Comparison of ENCODE assay signal across 12 cellular contexts in the genomic region with DNA sequence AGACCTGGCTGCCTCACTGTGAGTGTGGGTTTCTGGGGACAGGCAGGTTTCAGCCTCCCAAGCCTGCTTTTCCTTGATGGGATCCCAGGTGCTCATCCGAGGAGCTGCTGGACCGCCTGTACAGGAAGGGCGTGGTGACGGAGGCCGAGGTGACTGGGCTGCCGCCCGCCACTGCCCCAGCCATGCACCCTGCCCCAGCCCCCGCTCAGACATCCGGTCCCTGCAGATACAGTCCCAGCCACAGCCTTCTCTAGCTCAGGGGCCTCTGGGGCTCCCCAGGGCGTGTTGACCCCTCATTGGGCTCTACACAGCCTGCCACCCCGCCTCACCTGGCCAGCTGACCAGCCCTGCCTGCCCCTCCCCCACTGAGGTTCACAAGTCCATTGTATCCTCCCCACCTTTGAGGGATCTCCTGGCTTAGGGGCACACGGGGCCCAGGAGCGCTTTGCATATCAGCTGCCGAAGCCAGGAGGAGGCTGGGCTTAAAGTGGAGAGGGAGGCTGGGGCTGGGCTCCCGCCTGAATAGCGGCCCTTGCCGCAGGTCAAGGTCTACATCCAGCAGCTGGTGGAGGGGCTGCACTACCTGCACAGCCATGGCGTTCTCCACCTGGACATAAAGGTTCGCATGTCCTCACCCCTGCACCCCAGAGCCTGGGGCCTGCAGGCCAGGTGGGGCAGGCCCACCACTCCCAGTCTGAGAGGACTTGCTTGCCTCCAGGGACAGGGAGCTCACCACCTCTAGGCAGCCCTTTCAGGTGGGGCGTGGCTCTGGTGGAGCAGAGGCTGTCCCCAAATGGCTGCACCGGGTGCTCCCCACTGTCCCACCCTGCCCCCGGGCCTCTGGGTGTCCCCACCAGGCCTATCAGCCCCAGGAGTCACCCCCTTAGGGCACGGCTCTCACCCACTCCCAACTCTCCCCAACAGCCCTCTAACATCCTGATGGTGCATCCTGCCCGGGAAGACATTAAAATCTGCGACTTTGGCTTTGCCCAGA. TPM values are rescaled to one million over a fixed set of nuclear protein-coding genes. Genes with fewer than 3 reads are reported as not detected.
DNase-seq lines count a peak whose midpoint lies in the region; ATAC-seq, FAIRE-seq and TF ChIP-seq lines count a peak whose summit lies in the region.
"Had no signal": no experiment of that assay in that cellular context is flagged by ENCODE, and none has a peak within 500 bp of the region (broad histone marks: within the 10 kb centered on the region; RNA-seq: fewer than 3 reads in every experiment).

No MANE protein-coding gene starts in this region.

- H3K36me3 ChIP-seq in IMR-90 (ENCODE audit: control insufficient read depth, insufficient read depth, low read length) = no peaks in the 10 kb centered on the region
- no peaks in the 10 kb centered on the region for H3K36me3 ChIP-seq in endodermal cell (ENCODE audit: control insufficient read depth, insufficient read depth, low read length)
- no peaks in the 10 kb centered on the region for H3K36me3 ChIP-seq in mesendoderm (ENCODE audit: control insufficient read depth, insufficient read depth, low read length)

- H2BK20ac ChIP-seq in IMR-90 (ENCODE audit: low read depth, low read length) = no peak overlapping the region

- 49% methylated on average over 12 of the region's 25 CpGs; no CpG with 5 or more reads in 1 of the 2 experiments for WGBS in IMR-90 (ENCODE audit: extremely low coverage in 2 of 2, insufficient read length in 1 of 2), 2 experiments
- WGBS in endodermal cell (ENCODE audit: insufficient coverage in 1 of 2, insufficient read length in 1 of 2), 2 experiments = 73 to 80% methylated on average over 18 to 25 of the region's 25 CpGs
- WGBS in mesendoderm (ENCODE audit: extremely low coverage, insufficient coverage, low lambda C conversion rate) = no CpG with 5 or more reads among the region's 25 CpGs

- H3K27me3 ChIP-seq in IMR-90 (ENCODE audit: control insufficient read depth, insufficient read depth, low read length) = 0 out of 2 replicates have a peak, but pooled peaks cover 3% of the 10 kb centered on the region
- H3K27me3 ChIP-seq in endodermal cell (ENCODE audit: control insufficient read depth, insufficient read depth, low read length, poor library complexity, severe bottlenecking) = no peaks in the 10 kb centered on the region
- H3K27me3 ChIP-seq in mesendoderm (ENCODE audit: insufficient read depth, low read length, poor library complexity) = no peaks in the 10 kb centered on the region

- H3K4me1 ChIP-seq in IMR-90 (ENCODE audit: control insufficient read depth, insufficient read depth, low read length) (no peaks in the 10 kb centered on the region; the same call in 1 of the 2 replicates), endodermal cell (ENCODE audit: control insufficient read depth, insufficient read depth, low read length) (peaks cover 4% of the 10 kb centered on the region), mesendoderm (ENCODE audit: control insufficient read depth, low read depth, low read length) (no peaks in the 10 kb centered on the region)

- H3K79me2 ChIP-seq in mesendoderm (ENCODE audit: control insufficient read depth, insufficient read depth, low read length) = no peaks in the 10 kb centered on the region

- CTCF ChIA-PET in IMR-90 (lab: Yijun Ruan, JAX) = no interaction called here

- H2AK5ac ChIP-seq in IMR-90 (ENCODE audit: low read depth, low read length) = no peak overlapping the region
- no peak overlapping the region for H2AK5ac ChIP-seq in mesendoderm (ENCODE audit: low read length)

- no peaks in the 10 kb centered on the region for H3K79me1 ChIP-seq in IMR-90 (ENCODE audit: low read depth in 1 of 2, low read length in 2 of 2)
- no peaks in the 10 kb centered on the region for H3K79me1 ChIP-seq in mesendoderm (ENCODE audit: low read length)

- no peaks in the 10 kb centered on the region for H3K27me3 Mint-ChIP-seq in endodermal cell (ENCODE audit: insufficient read depth)

- no peak for ATAC-seq in IMR-90 (ENCODE audit: low read depth)
- no peak for ATAC-seq in HG02870 (IDR thresholded peaks at IDR 0.05; ENCODE audit: unreplicated experiment)
- no peak for ATAC-seq in GM18873 (IDR thresholded peaks at IDR 0.05; ENCODE audit: low FRiP score, unreplicated experiment)
- ATAC-seq: stimulated activated naive CD8-positive, alpha-beta T cell treated with anti-CD3 and anti-CD28 coated beads, Interleukin-15, Interleukin-2, amounts not matched to agents 100 U/mL and 50 U/mL, for 24 hours had no signal

- H4K5ac ChIP-seq in IMR-90 (ENCODE audit: low read depth, low read length) (no peak overlapping the region), mesendoderm (ENCODE audit: low read length) (no peak overlapping the region)

- FAIRE-seq in D721Med (lab: Jason Lieb, UNC) (no peak), frontal cortex (lab: Jason Lieb, UNC) (no peak)

- TF ChIP-seq CTCF in D721Med (IDR thresholded peaks at IDR 0.05; ENCODE audit: insufficient read depth, missing control alignments) (no peak), IMR-90 (conservative IDR thresholded peaks at IDR 0.05; ENCODE audit: low read depth, low read length) (no peak), endodermal cell (conservative IDR thresholded peaks at IDR 0.05) (no peak)

- H3K4ac ChIP-seq in IMR-90 (ENCODE audit: low read depth, low read length) = no peak overlapping the region
- H3K4ac ChIP-seq in mesendoderm (ENCODE audit: low read depth, low read length) = no peak overlapping the region

- POLR2A ChIA-PET in IMR-90 (lab: Charles Lee; ENCODE audit: unreplicated experiment) = no interaction called here

- no peak overlapping the region for H4K8ac ChIP-seq in IMR-90 (ENCODE audit: low read depth in 2 of 2, low read length in 2 of 2)
- no peak overlapping the region for H4K8ac ChIP-seq in mesendoderm (ENCODE audit: low read depth, low read length)

- H3K4me2 ChIP-seq in IMR-90 (ENCODE audit: low read depth, low read length) = no peak overlapping the region
- H3K4me2 ChIP-seq in mesendoderm (ENCODE audit: low read length) = no peak overlapping the region
- H3K4me2 ChIP-seq: KMS-11 had no signal

- BruUV-seq in IMR-90 (replicated peaks; lab: Mats Ljungman, UMichigan) = no TSS peak

- H4K20me1 ChIP-seq in IMR-90 (ENCODE audit: insufficient read depth, low read length) = no peaks in the 10 kb centered on the region

- no peak overlapping the region for H2BK5ac ChIP-seq in IMR-90 (ENCODE audit: low read depth, low read length, poor library complexity, severe bottlenecking)
- H2BK5ac ChIP-seq in mesendoderm (ENCODE audit: low read length) = no peak overlapping the region

- dilution Hi-C loops in IMR-90 (cut with HindIII; ENCODE audit: low sequenced_read_pairs, unreplicated experiment) = no loop called here

- no peak overlapping the region for H4K91ac ChIP-seq in IMR-90 (ENCODE audit: insufficient read depth, low read depth, low read length)

- no peak for TF ChIP-seq RAD21 in IMR-90 (IDR thresholded peaks at IDR 0.05; ENCODE audit: low read length)

- H3K4me3 Mint-ChIP-seq in endodermal cell = no peak overlapping the region

- H3K14ac ChIP-seq in IMR-90 (replicated peaks; ENCODE audit: low read depth, low read length) = no peak overlapping the region

- H3K9me3 Mint-ChIP-seq in endodermal cell = no peaks in the 10 kb centered on the region

- no peak overlapping the region for H3K9ac ChIP-seq in IMR-90 (ENCODE audit: low read depth, low read length)
- H3K9ac ChIP-seq in endodermal cell (ENCODE audit: extremely low read depth, low read length, poor library complexity, severe bottlenecking) = no peak overlapping the region
- H3K9ac ChIP-seq in mesendoderm (ENCODE audit: low read length) = no peak overlapping the region
- H3K9ac ChIP-seq: KMS-11 had no signal

- H3K27ac Mint-ChIP-seq in endodermal cell = no peak overlapping the region

- DNase-seq in D721Med (ENCODE audit: insufficient read length, low spot score) = peak; percentile 35
- DNase-seq in IMR-90 = no peak
- DNase-seq in endodermal cell = peak; percentile 68
- peak; percentile 57 for DNase-seq in mesendoderm
- no peak for DNase-seq in NCI-H524 (lab: John Stamatoyannopoulos, UW)
- no peak for DNase-seq in frontal cortex (ENCODE audit: low spot score in 2 of 2)
- DNase-seq: effector memory CD4-positive, alpha-beta T cell; stimulated activated naive CD8-positive, alpha-beta T cell treated with anti-CD3 and anti-CD28 coated beads, Interleukin-15, Interleukin-2, amounts not matched to agents 100 U/mL and 50 U/mL, for 24 hours had no signal

- in situ Hi-C loops in IMR-90 (cut with MboI; ENCODE audit: low sequenced_read_pairs) = no loop called here

- no peak overlapping the region for H3K27ac ChIP-seq in IMR-90 (ENCODE audit: insufficient read depth, low read length)
- H3K27ac ChIP-seq in endodermal cell (ENCODE audit: low read depth, low read length) = no peak overlapping the region
- no peak overlapping the region for H3K27ac ChIP-seq in mesendoderm (ENCODE audit: low read depth, low read length)
- H3K27ac ChIP-seq: KMS-11 had no signal

- H2BK120ac ChIP-seq in IMR-90 (ENCODE audit: low read depth, low read length) (no peak overlapping the region), mesendoderm (ENCODE audit: low read depth, low read length) (no peak overlapping the region)

- TF ChIP-seq POLR2A in IMR-90 (IDR thresholded peaks at IDR 0.05; ENCODE audit: low read depth, low read length) = no peak

- H3K23ac ChIP-seq in IMR-90 (ENCODE audit: low read depth, low read length) = no peak overlapping the region
- H3K23ac ChIP-seq in mesendoderm (ENCODE audit: low read length) = no peak overlapping the region

- peak overlapping the region; percentile 76 for H2AK9ac ChIP-seq in IMR-90 (replicated peaks; ENCODE audit: low read depth, low read length, poor library complexity)

- no peak overlapping the region for H2AFZ ChIP-seq in IMR-90 (replicated peaks; ENCODE audit: low read length, poor library complexity)

- no peaks in the 10 kb centered on the region for H3K9me1 ChIP-seq in IMR-90 (ENCODE audit: insufficient read depth, low read length)

- H2BK15ac ChIP-seq in IMR-90 (ENCODE audit: low read depth, low read length) (no peak overlapping the region), mesendoderm (replicated peaks; ENCODE audit: low read depth) (no peak overlapping the region)

- H3K9me3 ChIP-seq in IMR-90 (ENCODE audit: control insufficient read depth, insufficient read depth, low read length) (no peaks in the 10 kb centered on the region), endodermal cell (ENCODE audit: control insufficient read depth, low read length) (no peaks in the 10 kb centered on the region)

- H3K4me3 ChIP-seq in IMR-90 (ENCODE audit: insufficient read depth, low read depth, low read length) = no peak overlapping the region
- H3K4me3 ChIP-seq in endodermal cell (ENCODE audit: low read length) = no peak overlapping the region
- H3K4me3 ChIP-seq in mesendoderm (ENCODE audit: low read length) = no peak overlapping the region

- intact Hi-C loops in IMR-90 (cut with micrococcal nuclease) = no loop called here

- peaks cover 3% of the 10 kb centered on the region for H3K4me1 Mint-ChIP-seq in endodermal cell

- no peaks in the 10 kb centered on the region for H3K36me3 Mint-ChIP-seq in endodermal cell (ENCODE audit: low read depth)

- H3K56ac ChIP-seq in IMR-90 (ENCODE audit: extremely low read depth, insufficient read depth, low read length) (no peak overlapping the region), mesendoderm (ENCODE audit: low read length) (peak overlapping the region; percentile 64)

- H3K18ac ChIP-seq in IMR-90 (ENCODE audit: low read depth, low read length) (no peak overlapping the region), mesendoderm (ENCODE audit: low read length) (no peak overlapping the region)

RNA-seq across cellular contexts. Expression of gene TRIM11, which starts 38.5 kb away (rescaled TPM):
- total RNA-seq in IMR-90 (2012; rRNA removed) = 6.8 and 7.2 TPM in 2 replicates
- polyA plus RNA-seq in IMR-90 (2012; rRNA removed) = 15.1 and 16.2 TPM in 2 replicates
- 14.7 and 18.5 TPM in 2 replicates for polyA plus RNA-seq in IMR-90 (2012; cell fraction: cytosol; rRNA removed)
- 28.2 and 54.2 TPM in 2 replicates for polyA plus RNA-seq in IMR-90 (2012; cell fraction: nucleus; rRNA removed; ENCODE audit: low replicate concordance)
- total RNA-seq in endodermal cell = 10 to 100 TPM; 33.8 to 38.9 TPM
- 18.2 TPM for polyA plus RNA-seq in endodermal cell (2013, experiment 1 of 2)
- polyA plus RNA-seq in endodermal cell (2013, experiment 2 of 2) = 19.0 TPM
- 15.8 TPM for polyA plus RNA-seq in mesendoderm (2013, experiment 1 of 2)
- polyA plus RNA-seq in mesendoderm (2013, experiment 2 of 2) = 15.4 TPM
- 14.3 TPM for total RNA-seq in frontal cortex

RNA-seq across cellular contexts. Expression of gene TRIM17, which starts 48.6 kb away (rescaled TPM):
- total RNA-seq in IMR-90 (2012; rRNA removed) (not detected in 2 replicates), endodermal cell (10 to 100 TPM in 1 of 2 donors, 1 to 10 TPM in 1; 8.4 to 19.6 TPM), frontal cortex (1.6 TPM)
- 0.26 and 0.39 TPM in 2 replicates for polyA plus RNA-seq in IMR-90 (2012; rRNA removed)
- polyA plus RNA-seq in IMR-90 (2012; cell fraction: cytosol; rRNA removed) = 0.06 and 0.11 TPM in 2 replicates
- polyA plus RNA-seq in IMR-90 (2012; cell fraction: nucleus; rRNA removed; ENCODE audit: low replicate concordance) = 2.9 and 3.3 TPM in 2 replicates
- 4.8 TPM for polyA plus RNA-seq in endodermal cell (2013, experiment 1 of 2)
- polyA plus RNA-seq in endodermal cell (2013, experiment 2 of 2) = 3.4 TPM
- polyA plus RNA-seq in mesendoderm (2013, experiment 1 of 2) = 1.4 TPM
- polyA plus RNA-seq in mesendoderm (2013, experiment 2 of 2) = 1.1 TPM
- total RNA-seq: NCI-H460 had no signal

Comparison
In these comparisons a context has a peak if more than half of its experiments do, and no peak if none do; other contexts are left out.
1. DNase-seq: peak in D721Med (single experiment), endodermal cell (single experiment) and mesendoderm (single experiment); none in IMR-90 (single experiment), NCI-H524 (0 of 2) and frontal cortex (0 of 2).